Comparison of ENCODE assay signal across 8 cellular contexts in the genomic region with DNA sequence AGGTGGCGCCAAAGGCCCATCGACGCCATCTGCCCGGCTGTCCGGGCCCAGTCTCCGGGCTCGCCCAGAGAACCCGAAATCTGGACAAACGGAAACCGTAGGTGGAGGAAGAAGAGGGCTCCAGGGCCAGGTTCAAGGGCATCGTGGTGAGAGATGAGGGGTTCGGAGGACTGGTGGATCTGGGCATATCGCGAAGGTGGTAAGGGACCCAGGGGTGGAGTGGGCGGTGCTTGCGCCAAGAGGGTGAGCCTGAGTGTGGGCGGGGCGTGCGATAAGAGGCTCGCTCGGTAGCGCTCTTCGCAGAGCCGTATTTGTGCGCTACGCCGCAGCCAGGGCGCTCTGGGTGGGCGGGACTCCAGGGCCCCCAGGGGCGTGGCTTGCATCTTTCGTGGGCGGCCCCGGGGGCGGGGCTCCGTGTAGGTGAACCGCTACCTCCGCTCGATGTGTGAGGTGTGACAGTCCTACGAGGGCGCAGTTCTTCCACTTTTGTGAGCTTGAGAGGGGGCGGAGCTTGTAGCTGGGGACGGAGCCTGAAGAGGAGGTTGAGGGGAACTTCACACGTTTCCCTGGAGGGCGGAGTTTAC. TPM values are rescaled to one million over a fixed set of nuclear protein-coding genes. Genes with fewer than 3 reads are reported as not detected.
DNase-seq lines count a peak whose midpoint lies in the region; ATAC-seq and TF ChIP-seq lines count a peak whose summit lies in the region.

No MANE protein-coding gene starts in this region.

- H3K36me3 ChIP-seq in aorta (ENCODE audit: control insufficient read depth in 1 of 2, insufficient read depth in 2 of 2, low read length in 1 of 2), result no peaks in the 10 kb centered on the region

- peak overlapping the region in 1 of 2 donors; percentile 62 for H3K27ac ChIP-seq in aorta (ENCODE audit: low read depth in 1 of 2, low read length in 2 of 2)

- DNase-seq in NCI-H1694 treated with DMSO at 0.1 percent for 48 hours (lab: John Stamatoyannopoulos, UW), result peak; percentile 90
- peak; percentile 74 to 99 (median 97) for DNase-seq in T-helper 2 cell
- DNase-seq in anterior cingulate cortex (lab: John Stamatoyannopoulos, UW), result peak in 56 of 58 donors; percentile 32 to 93 (median 80)
- DNase-seq in hepatic stellate cell (ENCODE audit: low spot score), result peak; percentile 85
- DNase-seq in renal cortical epithelial cell (ENCODE audit: low read depth), result peak; percentile 87
- peak; percentile 95 to 96 for DNase-seq in aorta

- intact Hi-C loops in aorta (cut with DNase I), result loop anchor here in 1 of 2 donors (1.0 kb wide), 1 partner anchor 16 kb away; no protein-coding TSS in a partner anchor

- no peaks in the 10 kb centered on the region for H3K9me3 ChIP-seq in aorta (ENCODE audit: control insufficient read depth, low read length)

- no peak for TF ChIP-seq POLR2A in GM18505 (IDR thresholded peaks at IDR 0.05; ENCODE audit: borderline replicate concordance, extremely low read depth, insufficient read depth, insufficient read length)

- 0% methylated on average over 37 to 44 of the region's 44 CpGs for WGBS in aorta, 2 donors

- peak overlapping the region in 1 of 2 donors; percentile 62 for H3K4me3 ChIP-seq in aorta (ENCODE audit: low read length in 2 of 2)

- no peaks in the 10 kb centered on the region for H3K27me3 ChIP-seq in aorta (ENCODE audit: control insufficient read depth in 1 of 2, insufficient read depth in 2 of 2, low read length in 1 of 2)

- peak; percentile 69 for ATAC-seq in GM18505 (IDR thresholded peaks at IDR 0.05; ENCODE audit: unreplicated experiment)
- peak; percentile 61 for ATAC-seq in HG02943 (IDR thresholded peaks at IDR 0.05; ENCODE audit: low read depth, unreplicated experiment)
- peak; percentile 89 for ATAC-seq in aorta (ENCODE audit: low FRiP score)

- H3K4me1 ChIP-seq in aorta (ENCODE audit: control insufficient read depth in 1 of 2, insufficient read depth in 2 of 2, low read length in 2 of 2), result no peaks in the 10 kb centered on the region

RNA-seq across cellular contexts. Expression of a gene that starts 4.8 kb away (rescaled TPM):
- under 0.01 TPM in 1 of 2 replicates, not detected in the other for total RNA-seq in renal cortical epithelial cell
- 100 to 1,000 TPM in 1 of 2 donors, 10 to 100 TPM in 1; 38.6 to 118 TPM for total RNA-seq in aorta
- polyA plus RNA-seq in aorta, result 1 to 10 TPM; 3.1 to 7.2 TPM

RNA-seq across cellular contexts. Expression of a gene that starts 20.4 kb away (rescaled TPM):
- total RNA-seq in renal cortical epithelial cell, result 0.10 TPM in 1 of 2 replicates, not detected in the other
- under 1 TPM in 1 of 2 donors, not detected in 1; 0.13 TPM for total RNA-seq in aorta
- polyA plus RNA-seq in aorta, result not detected

RNA-seq across cellular contexts. Expression of a gene that starts 23.1 kb away (rescaled TPM):
- total RNA-seq in renal cortical epithelial cell (87.7 and 166 TPM in 2 replicates), aorta (10 to 100 TPM; 73.2 to 75.5 TPM)
- 100 to 1,000 TPM in 1 of 2 donors, 10 to 100 TPM in 1; 76.0 to 109 TPM for polyA plus RNA-seq in aorta

RNA-seq across cellular contexts. Expression of a gene that starts 24.2 kb away (rescaled TPM):
- 5.9 and 7.4 TPM in 2 replicates for total RNA-seq in renal cortical epithelial cell
- total RNA-seq in aorta, result 1 to 10 TPM; 8.3 to 9.1 TPM
- 10 to 100 TPM in 1 of 2 donors, 1 to 10 TPM in 1; 1.8 to 13.3 TPM for polyA plus RNA-seq in aorta

RNA-seq across cellular contexts. Expression of a gene that starts 32.8 kb away (rescaled TPM):
- 50.1 and 74.1 TPM in 2 replicates for total RNA-seq in renal cortical epithelial cell
- 10 to 100 TPM; 21.5 to 22.4 TPM for total RNA-seq in aorta
- 10 to 100 TPM; 24.4 to 55.2 TPM for polyA plus RNA-seq in aorta

Comparison
In these comparisons a context has a peak if more than half of its experiments do, and no peak if none do; other contexts are left out.
1. RNA of a gene that starts 4.8 kb away (total RNA-seq): 38.6 to 118 TPM in aorta; under 0.01 TPM in renal cortical epithelial cell; every median in the first group is over 10 times any median in the second.
2. Peak in every context shown above with its lines, with median percentiles within 50 percentile points of each other: ATAC-seq and DNase-seq.